ENCODE assay signal across 8 cellular contexts in genomic region chr6:63574554-63574900, GRCh38. TPM values are rescaled to one million over a fixed set of nuclear protein-coding genes. Genes with fewer than 3 reads are reported as not detected.
A peak's percentile ranks its signal among the peaks of the same experiment; 100 is the strongest.
DNase-seq lines count a peak whose midpoint lies in the region; ATAC-seq and TF ChIP-seq lines count a peak whose summit lies in the region.

No MANE protein-coding gene starts in this region.

- peak; percentile 64 for TF ChIP-seq CTCF in CD4-positive, alpha-beta T cell (IDR thresholded peaks at IDR 0.05)
- TF ChIP-seq CTCF in OCI-LY7 (conservative IDR thresholded peaks at IDR 0.05; ENCODE audit: low read length) (peak; percentile 32; the same call in 1 of the 2 replicates), osteoblast (IDR thresholded peaks at IDR 0.05; ENCODE audit: extremely low read depth, low read depth, low read length) (no peak)

- H3K27ac ChIP-seq in CD4-positive, alpha-beta T cell (ENCODE audit: low read depth, low read length), result peak overlapping the region; percentile 96
- peak overlapping the region; percentile 76 for H3K27ac ChIP-seq in OCI-LY7 (ENCODE audit: low read depth, low read length, poor library complexity, severe bottlenecking)
- peak overlapping the region; percentile 92 for H3K27ac ChIP-seq in osteoblast (ENCODE audit: low read depth, low read length)

- no peak for DNase-seq in CD4-positive, alpha-beta T cell
- DNase-seq in OCI-LY7 (ENCODE audit: low spot score) (no peak), osteoblast (ENCODE audit: insufficient read length, low spot score, missing footprints) (no peak)
- DNase-seq in stimulated activated CD4-positive, alpha-beta T cell treated with anti-CD3 and anti-CD28 coated beads, Interleukin-15, amount 100 ng/mL, for 24 hours, result no peak
- no peak for DNase-seq in activated CD4-positive, alpha-beta T cell treated with anti-CD3 and anti-CD28 coated beads for 4 hours

- H3K9me3 ChIP-seq in CD4-positive, alpha-beta T cell (ENCODE audit: control insufficient read depth, low read length), result no peaks in the 10 kb centered on the region
- H3K9me3 ChIP-seq in OCI-LY7 (ENCODE audit: low read length), result peaks cover 6% of the 10 kb centered on the region; the same call in 1 of the 2 replicates
- H3K9me3 ChIP-seq in endocrine pancreas (ENCODE audit: control insufficient read depth, low read length), result no peaks in the 10 kb centered on the region
- H3K9me3 ChIP-seq in osteoblast (ENCODE audit: low read depth, low read length), result no peaks in the 10 kb centered on the region

- no peaks in the 10 kb centered on the region for H3K9me3 Mint-ChIP-seq in CD4-positive, alpha-beta T cell

- peak overlapping the region; percentile 91 for H3K27ac Mint-ChIP-seq in CD4-positive, alpha-beta T cell

- CTCF ChIA-PET in CD4-positive, alpha-beta T cell (lab: Charles Lee), result interaction anchor here (0.6 to 2.3 kb wide), 7 partner anchors 10 to 80 kb away, joined by 3 to 13 read pairs (median 3); partner anchors contain the start of gene PHF3
- CTCF ChIA-PET in OCI-LY7 (lab: Charles Lee; ENCODE audit: unreplicated experiment), result interaction anchor here (1.3 kb wide), 1 partner anchor 187 kb away, joined by 3 read pairs; no protein-coding TSS in a partner anchor

- H3K9ac ChIP-seq in endocrine pancreas (ENCODE audit: control insufficient read depth, insufficient read depth, low read length), result no peak overlapping the region

- no peak overlapping the region for H2AFZ ChIP-seq in OCI-LY7 (ENCODE audit: low read length)
- H2AFZ ChIP-seq in osteoblast (ENCODE audit: low read length), result no peak overlapping the region

- H3K4me2 ChIP-seq in OCI-LY7 (ENCODE audit: low read length) (peak overlapping the region; percentile 84), osteoblast (ENCODE audit: insufficient read depth, low read length) (peak overlapping the region; percentile 94)

- H3K36me3 ChIP-seq in OCI-LY7 (ENCODE audit: insufficient read depth, low read length) (peaks cover 52% of the 10 kb centered on the region), endocrine pancreas (ENCODE audit: control insufficient read depth, insufficient read depth, low read length) (no peaks in the 10 kb centered on the region), osteoblast (ENCODE audit: insufficient read depth, low read length) (peaks cover 33% of the 10 kb centered on the region)

- intact Hi-C loops in CD4-positive, alpha-beta T cell (cut with DNase I, micrococcal nuclease), result loop anchor here in 1 of 2 experiments (2.0 kb wide), 1 partner anchor 20 kb away; no protein-coding TSS in a partner anchor
- intact Hi-C loops in OCI-LY7 (cut with micrococcal nuclease; ENCODE audit: unreplicated experiment), result loop anchor here (5.0 kb wide), 2 partner anchors 108 to 132 kb away; no protein-coding TSS in a partner anchor

- no peaks in the 10 kb centered on the region for H3K9me2 ChIP-seq in OCI-LY7 (ENCODE audit: insufficient read depth, low read length)

- peaks cover 48% of the 10 kb centered on the region for H3K4me1 Mint-ChIP-seq in CD4-positive, alpha-beta T cell (ENCODE audit: low read depth)

- ATAC-seq in CD4-positive, alpha-beta T cell (ENCODE audit: poor library complexity), result no peak
- ATAC-seq in HG02852 (IDR thresholded peaks at IDR 0.05; ENCODE audit: unreplicated experiment) (no peak), esophagus mucosa (no peak)

- POLR2A ChIA-PET in CD4-positive, alpha-beta T cell (lab: Charles Lee), result interaction anchor here (0.9 to 2.6 kb wide), 4 partner anchors 24 to 61 kb away, joined by 3 to 107 read pairs (median 6); partner anchors contain the start of gene PHF3
- POLR2A ChIA-PET in OCI-LY7 (lab: Charles Lee), result interaction anchor here (0.7 to 1.7 kb wide), 4 partner anchors 10 to 206 kb away, joined by 3 to 6 read pairs (median 4); no protein-coding TSS in a partner anchor

- H3K27me3 Mint-ChIP-seq in CD4-positive, alpha-beta T cell, result no peaks in the 10 kb centered on the region

- peak overlapping the region; percentile 85 for H3K4me3 ChIP-seq in OCI-LY7 (ENCODE audit: low read depth, low read length, poor library complexity, severe bottlenecking)
- H3K4me3 ChIP-seq in endocrine pancreas (ENCODE audit: control insufficient read depth, insufficient read depth, low read length), result peak overlapping the region; percentile 98
- H3K4me3 ChIP-seq in osteoblast (ENCODE audit: insufficient read depth, low read length), result peak overlapping the region; percentile 90

- H3K4me3 Mint-ChIP-seq in CD4-positive, alpha-beta T cell, result peak overlapping the region; percentile 96

- H3K4me1 ChIP-seq in OCI-LY7 (ENCODE audit: insufficient read depth, low read length, poor library complexity, severe bottlenecking), result peaks cover 23% of the 10 kb centered on the region
- peaks cover 11% of the 10 kb centered on the region for H3K4me1 ChIP-seq in endocrine pancreas (ENCODE audit: control insufficient read depth, insufficient read depth, low read length)
- H3K4me1 ChIP-seq in osteoblast (ENCODE audit: insufficient read depth, low read length), result peaks cover 20% of the 10 kb centered on the region

- BruUV-seq in OCI-LY7 (replicated peaks; lab: Mats Ljungman, UMichigan), result no TSS peak

- H3K79me2 ChIP-seq in OCI-LY7 (ENCODE audit: insufficient read depth, low read depth, low read length), result peaks cover 70% of the 10 kb centered on the region
- H3K79me2 ChIP-seq in osteoblast (ENCODE audit: insufficient read depth, low read length), result peaks cover 56% of the 10 kb centered on the region

- peaks cover 56% of the 10 kb centered on the region for H3K36me3 Mint-ChIP-seq in CD4-positive, alpha-beta T cell (ENCODE audit: low read depth)

- H4K20me1 ChIP-seq in OCI-LY7 (ENCODE audit: insufficient read depth, low read length), result peaks cover 33% of the 10 kb centered on the region
- peaks cover 37% of the 10 kb centered on the region for H4K20me1 ChIP-seq in osteoblast (ENCODE audit: insufficient read depth, low read length)

- H3K27me3 ChIP-seq in CD4-positive, alpha-beta T cell (ENCODE audit: control insufficient read depth, insufficient read depth, low read length), result no peaks in the 10 kb centered on the region
- H3K27me3 ChIP-seq in endocrine pancreas (ENCODE audit: control insufficient read depth, insufficient read depth, low read length) (no peaks in the 10 kb centered on the region), osteoblast (ENCODE audit: insufficient read depth, low read length) (no peaks in the 10 kb centered on the region)

RNA-seq across cellular contexts. Expression of gene PTP4A1, which starts 2.2 kb away (rescaled TPM):
- 100 to 1,000 TPM; 254 to 258 TPM for total RNA-seq in CD4-positive, alpha-beta T cell
- 20.9 and 21.2 TPM in 2 replicates for total RNA-seq in OCI-LY7 (2014; rRNA removed; shearing (Covaris generic))
- total RNA-seq in OCI-LY7 (2022), result 74.7 and 76.0 TPM in 2 replicates
- 24.2 and 46.0 TPM in 2 replicates for total RNA-seq in osteoblast
- total RNA-seq in esophagus mucosa, result 97.3 TPM
